17 cellular contexts compared by ENCODE assay signal in genomic region chr1:117363591-117364048, GRCh38. TPM values are rescaled to one million over a fixed set of nuclear protein-coding genes. Genes with fewer than 3 reads are reported as not detected.
DNase-seq lines count a peak whose midpoint lies in the region; ATAC-seq and TF ChIP-seq lines count a peak whose summit lies in the region.
"Had no signal": no experiment of that assay in that cellular context is flagged by ENCODE, and none has a peak within 500 bp of the region (broad histone marks: within the 10 kb centered on the region; RNA-seq: fewer than 3 reads in every experiment).

No MANE protein-coding gene starts in this region.

- no peaks in the 10 kb centered on the region for H3K9me3 Mint-ChIP-seq in activated CD4-positive, alpha-beta T cell treated with anti-CD3 and anti-CD28 coated beads for 36 hours (ENCODE audit: low read depth)
- H3K9me3 Mint-ChIP-seq in activated CD4-positive, alpha-beta T cell treated with anti-CD3 and anti-CD28 coated beads, Interleukin-2, amount 10 ng/mL, durations not matched to agents 7 days and 5 days = no peaks in the 10 kb centered on the region
- H3K9me3 Mint-ChIP-seq: central memory CD8-positive, alpha-beta T cell had no signal

- in situ Hi-C loops in GM23248 (cut with MboI) = no loop called here
- in situ Hi-C loops in mammary epithelial cell (cut with MboI; ENCODE audit: low sequenced_read_pairs in 2 of 2) = no loop called here

- peaks cover 2% of the 10 kb centered on the region for H3K79me1 ChIP-seq in neuronal stem cell (ENCODE audit: low read depth, low read length)

- peak; percentile 30 for ATAC-seq in activated CD4-positive, alpha-beta T cell treated with anti-CD3 and anti-CD28 coated beads for 36 hours
- ATAC-seq: gastrocnemius medialis had no signal

- H3K79me2 ChIP-seq in GM23248 (ENCODE audit: insufficient read depth) (peaks cover 30% of the 10 kb centered on the region), mammary epithelial cell (ENCODE audit: insufficient read depth, low read length) (peaks cover 26% of the 10 kb centered on the region), osteoblast (ENCODE audit: insufficient read depth, low read length) (peaks cover 14% of the 10 kb centered on the region)

- no peak overlapping the region for H2BK120ac ChIP-seq in neuronal stem cell (ENCODE audit: low read depth, low read length)

- H3K4me3 ChIP-seq in GM23248 (no peak overlapping the region), mammary epithelial cell (replicated peaks in 1 of 3; ENCODE audit: insufficient read depth in 1 of 3, low read depth in 2 of 3, low read length in 3 of 3) (no peak overlapping the region), osteoblast (ENCODE audit: insufficient read depth, low read length) (no peak overlapping the region), neuronal stem cell (ENCODE audit: low read length in 2 of 2) (no peak overlapping the region), WERI-Rb-1 (ENCODE audit: low read depth, low read length) (no peak overlapping the region)
- H3K4me3 ChIP-seq: gastrocnemius medialis, thoracic aorta had no signal

- H3K9me2 ChIP-seq in GM23248 (ENCODE audit: insufficient read depth) = no peaks in the 10 kb centered on the region

- peaks cover 13% of the 10 kb centered on the region for H3F3A ChIP-seq in GM23248 (ENCODE audit: insufficient read depth)

- no peak overlapping the region for H4K8ac ChIP-seq in neuronal stem cell (ENCODE audit: low read depth, low read length)

- H3K27me3 Mint-ChIP-seq in activated CD4-positive, alpha-beta T cell treated with anti-CD3 and anti-CD28 coated beads for 36 hours = no peaks in the 10 kb centered on the region
- no peaks in the 10 kb centered on the region for H3K27me3 Mint-ChIP-seq in activated CD4-positive, alpha-beta T cell treated with anti-CD3 and anti-CD28 coated beads, Interleukin-2, amount 10 ng/mL, durations not matched to agents 7 days and 5 days

- TF ChIP-seq CTCF in mammary epithelial cell (conservative IDR thresholded peaks at IDR 0.05 in 1 of 2, IDR thresholded peaks at IDR 0.05 in 1 of 2; ENCODE audit: extremely low read depth in 1 of 2, insufficient read depth in 1 of 2, low read depth in 1 of 2, low read length in 2 of 2) = no peak
- TF ChIP-seq CTCF in osteoblast (IDR thresholded peaks at IDR 0.05; ENCODE audit: extremely low read depth, low read depth, low read length) = no peak
- no peak for TF ChIP-seq CTCF in WERI-Rb-1 (IDR thresholded peaks at IDR 0.05; ENCODE audit: low read depth, low read length)

- intact Hi-C loops in activated CD4-positive, alpha-beta T cell treated with anti-CD3 and anti-CD28 coated beads for 36 hours (cut with DNase I, micrococcal nuclease) = loop anchor here (5.0 to 10.0 kb wide), 5 partner anchors 251 to 949 kb away; partner anchors contain the start of genes GDAP2 (in 1 of the 2), TTF2 (in 1 of the 2) and WDR3 (in 1 of the 2)
- intact Hi-C loops in mammary epithelial cell (cut with micrococcal nuclease) = loop anchor here (10.0 kb wide), 1 partner anchor 219 kb away; no protein-coding TSS in a partner anchor

- H3K27me3 ChIP-seq in GM23248 (replicated peaks; ENCODE audit: insufficient read depth) = no peaks in the 10 kb centered on the region
- H3K27me3 ChIP-seq in mammary epithelial cell (ENCODE audit: insufficient read depth, low read length) = no peaks in the 10 kb centered on the region
- H3K27me3 ChIP-seq in osteoblast (ENCODE audit: insufficient read depth, low read length) = no peaks in the 10 kb centered on the region
- H3K27me3 ChIP-seq in neuronal stem cell (ENCODE audit: control insufficient read depth in 3 of 3, insufficient read depth in 3 of 3, low read depth in 1 of 3, low read length in 3 of 3) = no peaks in the 10 kb centered on the region
- no peaks in the 10 kb centered on the region for H3K27me3 ChIP-seq in WERI-Rb-1 (ENCODE audit: insufficient read depth, low read depth, severe bottlenecking)
- H3K27me3 ChIP-seq: gastrocnemius medialis had no signal

- DNase-seq in activated CD4-positive, alpha-beta T cell treated with anti-CD3 and anti-CD28 coated beads for 36 hours = peak; percentile 43
- DNase-seq in activated CD4-positive, alpha-beta T cell treated with anti-CD3 and anti-CD28 coated beads, Interleukin-2, amount 10 ng/mL, durations not matched to agents 7 days and 5 days = no peak
- DNase-seq in GM23248 (peak; percentile 8), mammary epithelial cell (no peak), osteoblast (ENCODE audit: insufficient read length, low spot score, missing footprints) (peak; percentile 27), neuronal stem cell (ENCODE audit: low spot score) (no peak), nucleus accumbens (lab: John Stamatoyannopoulos, UW) (no peak), WERI-Rb-1 (no peak)
- DNase-seq: activated CD8-positive, alpha-beta memory T cell treated with anti-CD3 and anti-CD28 coated beads, Interleukin-2, amount 50 U/mL, for 4 hours; endodermal cell; gastrocnemius medialis; Karpas-422; NCI-H187; NCI-H526; stimulated activated CD4-positive, alpha-beta T cell treated with anti-CD3 and anti-CD28 coated beads, Interleukin-15, amount 100 ng/mL, for 24 hours had no signal

- 70 to 71% methylated on average over 6 of the region's 6 CpGs for WGBS in GM23248 (ENCODE audit: low coverage in 1 of 2, low lambda C conversion rate in 2 of 2, missing lambda C conversion rate in 2 of 2), 2 experiments
- WGBS in mammary epithelial cell (ENCODE audit: low coverage, missing lambda C conversion rate) = 76% methylated on average over 6 of the region's 6 CpGs
- no CpG with 5 or more reads among the region's 6 CpGs for WGBS in neuronal stem cell (ENCODE audit: extremely low coverage in 2 of 2, insufficient read length in 2 of 2, insufficient replicate concordance in 1 of 2), 2 donors

- no peak overlapping the region for H3K18ac ChIP-seq in neuronal stem cell (ENCODE audit: low read length)

- H2BK15ac ChIP-seq in neuronal stem cell (ENCODE audit: low read length) = no peak overlapping the region

- BruUV-seq in mammary epithelial cell (replicated peaks; lab: Mats Ljungman, UMichigan) = no TSS peak

- H4K91ac ChIP-seq in neuronal stem cell (ENCODE audit: low read depth, low read length, poor library complexity) = no peak overlapping the region

- H2AFZ ChIP-seq in GM23248 = peak overlapping the region; percentile 30; the same call in 1 of the 2 replicates
- H2AFZ ChIP-seq in mammary epithelial cell (ENCODE audit: low read depth, low read length) = peak overlapping the region; percentile 31
- H2AFZ ChIP-seq in osteoblast (ENCODE audit: low read length) = no peak overlapping the region
- H2AFZ ChIP-seq in neuronal stem cell (ENCODE audit: low read length) = no peak overlapping the region

- H4K20me1 ChIP-seq in GM23248 (ENCODE audit: insufficient read depth) (no peaks in the 10 kb centered on the region), mammary epithelial cell (ENCODE audit: insufficient read depth, low read length) (no peaks in the 10 kb centered on the region), osteoblast (ENCODE audit: insufficient read depth, low read length) (peaks cover 9% of the 10 kb centered on the region)

- no peak overlapping the region for H3K23ac ChIP-seq in neuronal stem cell (ENCODE audit: low read depth, low read length, poor library complexity)

- H3K4me1 ChIP-seq in GM23248 (ENCODE audit: insufficient read depth) (peaks cover 13% of the 10 kb centered on the region), mammary epithelial cell (ENCODE audit: insufficient read depth, low read length) (peaks cover 12% of the 10 kb centered on the region), osteoblast (ENCODE audit: insufficient read depth, low read length) (peaks cover 10% of the 10 kb centered on the region), neuronal stem cell (ENCODE audit: control insufficient read depth in 2 of 2, insufficient read depth in 1 of 2, low read depth in 1 of 2, low read length in 2 of 2) (peaks cover 0 to 8% of the 10 kb centered on the region in 2 donors)

- CTCF ChIA-PET in activated CD4-positive, alpha-beta T cell treated with anti-CD3 and anti-CD28 coated beads for 36 hours (lab: Charles Lee) = interaction anchor here (0.9 to 1.4 kb wide), 3 partner anchors 10 to 270 kb away, joined by 4 to 6 read pairs (median 4); no protein-coding TSS in a partner anchor
- CTCF ChIA-PET in activated CD4-positive, alpha-beta T cell treated with anti-CD3 and anti-CD28 coated beads, Interleukin-2, amount 10 ng/mL, durations not matched to agents 7 days and 5 days (lab: Charles Lee) = interaction anchor here (1.1 kb wide), 1 partner anchor 285 kb away, joined by 3 read pairs; no protein-coding TSS in a partner anchor
- CTCF ChIA-PET in mammary epithelial cell (lab: Charles Lee; ENCODE audit: low non-redundant PET) = no interaction called here

- H3K36me3 Mint-ChIP-seq in activated CD4-positive, alpha-beta T cell treated with anti-CD3 and anti-CD28 coated beads for 36 hours (ENCODE audit: low read depth) = peaks cover 3% of the 10 kb centered on the region
- H3K36me3 Mint-ChIP-seq in activated CD4-positive, alpha-beta T cell treated with anti-CD3 and anti-CD28 coated beads, Interleukin-2, amount 10 ng/mL, durations not matched to agents 7 days and 5 days (ENCODE audit: low read depth) = peaks cover 5% of the 10 kb centered on the region

- POLR2A ChIA-PET in activated CD4-positive, alpha-beta T cell treated with anti-CD3 and anti-CD28 coated beads for 36 hours (lab: Charles Lee) = no interaction called here
- POLR2A ChIA-PET in activated CD4-positive, alpha-beta T cell treated with anti-CD3 and anti-CD28 coated beads, Interleukin-2, amount 10 ng/mL, durations not matched to agents 7 days and 5 days (lab: Charles Lee) = no interaction called here

- H2BK12ac ChIP-seq in neuronal stem cell (ENCODE audit: low read length) = no peak overlapping the region

- H3K9ac ChIP-seq in GM23248 (no peak overlapping the region), mammary epithelial cell (ENCODE audit: insufficient read depth, low read length) (no peak overlapping the region), neuronal stem cell (ENCODE audit: low read depth, low read length, poor library complexity) (no peak overlapping the region)

- no peak overlapping the region for H3K4me3 Mint-ChIP-seq in activated CD4-positive, alpha-beta T cell treated with anti-CD3 and anti-CD28 coated beads for 36 hours
- H3K4me3 Mint-ChIP-seq in activated CD4-positive, alpha-beta T cell treated with anti-CD3 and anti-CD28 coated beads, Interleukin-2, amount 10 ng/mL, durations not matched to agents 7 days and 5 days = no peak overlapping the region
- H3K4me3 Mint-ChIP-seq: central memory CD8-positive, alpha-beta T cell; endodermal cell had no signal

- peak overlapping the region; percentile 78 for H3K27ac Mint-ChIP-seq in activated CD4-positive, alpha-beta T cell treated with anti-CD3 and anti-CD28 coated beads for 36 hours
- no peak overlapping the region for H3K27ac Mint-ChIP-seq in activated CD4-positive, alpha-beta T cell treated with anti-CD3 and anti-CD28 coated beads, Interleukin-2, amount 10 ng/mL, durations not matched to agents 7 days and 5 days
- H3K27ac Mint-ChIP-seq: endodermal cell had no signal

- no peaks in the 10 kb centered on the region for H3K9me3 ChIP-seq in GM23248 (ENCODE audit: low read depth)
- H3K9me3 ChIP-seq in mammary epithelial cell (replicated peaks; ENCODE audit: insufficient read depth, low read length) = no peaks in the 10 kb centered on the region
- H3K9me3 ChIP-seq in osteoblast (ENCODE audit: low read depth, low read length) = no peaks in the 10 kb centered on the region
- no peaks in the 10 kb centered on the region for H3K9me3 ChIP-seq in neuronal stem cell (replicated peaks in 1 of 2; ENCODE audit: control insufficient read depth in 2 of 2, insufficient read depth in 1 of 2, low read depth in 1 of 2, low read length in 2 of 2)
- H3K9me3 ChIP-seq in WERI-Rb-1 (ENCODE audit: severe bottlenecking) = no peaks in the 10 kb centered on the region
- H3K9me3 ChIP-seq: gastrocnemius medialis, thoracic aorta had no signal

- no peak overlapping the region for H3K4me2 ChIP-seq in GM23248 (ENCODE audit: unreplicated experiment)
- no peak overlapping the region for H3K4me2 ChIP-seq in mammary epithelial cell (ENCODE audit: insufficient read depth, low read depth, low read length)
- no peak overlapping the region for H3K4me2 ChIP-seq in osteoblast (ENCODE audit: insufficient read depth, low read length)
- H3K4me2 ChIP-seq in neuronal stem cell (ENCODE audit: insufficient read depth, low read length, poor library complexity, severe bottlenecking) = no peak overlapping the region

- peaks cover 49% of the 10 kb centered on the region for H3K4me1 Mint-ChIP-seq in activated CD4-positive, alpha-beta T cell treated with anti-CD3 and anti-CD28 coated beads for 36 hours
- H3K4me1 Mint-ChIP-seq in activated CD4-positive, alpha-beta T cell treated with anti-CD3 and anti-CD28 coated beads, Interleukin-2, amount 10 ng/mL, durations not matched to agents 7 days and 5 days = peaks cover 38% of the 10 kb centered on the region

- no peak overlapping the region for H3K4ac ChIP-seq in neuronal stem cell (ENCODE audit: low read length)

- H3K36me3 ChIP-seq in GM23248 (ENCODE audit: low read depth) (no peaks in the 10 kb centered on the region), mammary epithelial cell (ENCODE audit: insufficient read depth, low read length) (no peaks in the 10 kb centered on the region), osteoblast (ENCODE audit: insufficient read depth, low read length) (no peaks in the 10 kb centered on the region), neuronal stem cell (replicated peaks in 1 of 2; ENCODE audit: control insufficient read depth in 2 of 2, insufficient read depth in 2 of 2, low read length in 2 of 2) (no peaks in the 10 kb centered on the region), WERI-Rb-1 (no peaks in the 10 kb centered on the region; the same call in 1 of the 2 replicates)
- H3K36me3 ChIP-seq: gastrocnemius medialis, thoracic aorta had no signal

- no peak overlapping the region for H3K14ac ChIP-seq in neuronal stem cell (ENCODE audit: low read length)

- H2BK5ac ChIP-seq in neuronal stem cell (ENCODE audit: low read length) = no peak overlapping the region

- H2AK5ac ChIP-seq in neuronal stem cell (ENCODE audit: low read depth, low read length) = no peak overlapping the region

- H3K27ac ChIP-seq in GM23248 (no peak overlapping the region), mammary epithelial cell (ENCODE audit: insufficient read depth, low read depth, low read length) (no peak overlapping the region), osteoblast (ENCODE audit: low read depth, low read length) (no peak overlapping the region), neuronal stem cell (replicated peaks; ENCODE audit: low read length) (no peak overlapping the region), WERI-Rb-1 (no peak overlapping the region)
- H3K27ac ChIP-seq: gastrocnemius medialis, thoracic aorta had no signal

- dilution Hi-C loops in mammary epithelial cell (cut with HindIII; ENCODE audit: low sequenced_read_pairs) = no loop called here

RNA-seq across cellular contexts. Expression of gene MAN1A2, which starts 3.6 kb away (rescaled TPM):
- total RNA-seq in activated CD4-positive, alpha-beta T cell treated with anti-CD3 and anti-CD28 coated beads for 36 hours = 10 to 100 TPM; 18.5 to 20.4 TPM
- total RNA-seq in activated CD4-positive, alpha-beta T cell treated with anti-CD3 and anti-CD28 coated beads, Interleukin-2, amount 10 ng/mL, durations not matched to agents 7 days and 5 days = 10 to 100 TPM; 35.0 to 38.8 TPM
- total RNA-seq in GM23248 (2014; rRNA removed; shearing (Covaris generic)) = 44.9 and 48.1 TPM in 2 replicates
- polyA plus RNA-seq in GM23248 (2016; fragmentation: Nextera tagmentation; extraction: Ambion mirVana) (21.1 and 22.8 TPM in 2 replicates), mammary epithelial cell (14.4 TPM)
- total RNA-seq in mammary epithelial cell (10 to 100 TPM; 23.8 to 41.5 TPM), osteoblast (51.0 and 52.5 TPM in 2 replicates)
- polyA minus RNA-seq in mammary epithelial cell = 23.5 TPM
- polyA plus RNA-seq in neuronal stem cell (2013, experiment 1 of 2) = 16.8 TPM
- 17.6 TPM for polyA plus RNA-seq in neuronal stem cell (2013, experiment 2 of 2)

Comparison
In these comparisons a context has a peak if more than half of its experiments do, and no peak if none do; other contexts are left out.
1. DNase-seq: peak in activated CD4-positive, alpha-beta T cell treated with anti-CD3 and anti-CD28 coated beads for 36 hours (single experiment), GM23248 (single experiment) and osteoblast (single experiment); none in activated CD4-positive, alpha-beta T cell treated with anti-CD3 and anti-CD28 coated beads, Interleukin-2, amount 10 ng/mL, durations not matched to agents 7 days and 5 days (single experiment), mammary epithelial cell (single experiment), neuronal stem cell (single experiment), nucleus accumbens (0 of 56) and WERI-Rb-1 (single experiment).
2. H2AFZ ChIP-seq: peak in GM23248 (single experiment) and mammary epithelial cell (single experiment); none in osteoblast (single experiment) and neuronal stem cell (single experiment).